Comparison of ENCODE assay signal across 29 cellular contexts in the genomic region with DNA sequence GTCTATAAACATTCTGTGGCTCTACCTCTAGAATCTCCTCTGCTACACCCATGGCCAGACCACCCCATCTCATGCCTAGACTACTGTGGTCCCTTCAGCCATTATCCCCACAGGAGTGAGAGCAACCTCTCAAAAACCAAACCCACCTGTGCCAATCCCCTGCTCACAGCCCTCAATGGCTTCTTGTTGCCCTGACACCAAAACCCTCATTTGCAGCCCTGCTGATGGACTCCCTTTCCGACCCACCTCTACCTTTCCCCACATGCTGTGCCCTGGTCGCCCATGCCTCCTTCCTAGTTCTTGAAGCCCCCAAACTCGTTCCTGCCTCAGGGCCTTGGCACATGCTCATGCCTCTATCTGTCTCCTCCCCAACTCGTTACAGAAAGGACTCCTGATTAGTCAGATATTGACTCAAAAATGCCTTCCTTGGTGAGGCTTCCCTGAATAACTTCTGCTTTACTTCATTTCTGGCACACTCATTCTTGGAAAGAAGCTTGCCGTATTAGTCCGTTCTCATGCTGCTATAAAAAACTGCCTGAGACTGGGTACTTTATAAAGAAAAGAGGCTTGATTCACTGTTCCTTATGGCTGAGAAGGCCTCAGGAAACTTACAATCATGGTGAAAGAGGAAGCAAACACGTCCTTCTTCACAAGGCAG.
"Had no signal": no experiment of that assay in that cellular context is flagged by ENCODE, and none has a peak within 500 bp of the region (broad histone marks: within the 10 kb centered on the region; RNA-seq: fewer than 3 reads in every experiment).

No MANE protein-coding gene starts in this region.

- H3K27ac Mint-ChIP-seq: activated CD4-positive, alpha-beta memory T cell treated with anti-CD3 and anti-CD28 coated beads for 36 hours; activated CD4-positive, alpha-beta T cell treated with anti-CD3 and anti-CD28 coated beads for 36 hours; activated CD4-positive, alpha-beta T cell treated with anti-CD3 and anti-CD28 coated beads, Interleukin-2, amount 10 ng/mL, durations not matched to agents 24 days and 14 days; activated CD8-positive, alpha-beta T cell treated with anti-CD3 and anti-CD28 coated beads, Interleukin-2, amount 10 ng/mL, durations not matched to agents 7 days and 5 days; activated naive CD4-positive, alpha-beta T cell treated with anti-CD3 and anti-CD28 coated beads, Interleukin-2, amount 10 ng/mL, durations not matched to agents 7 days and 5 days; activated naive CD4-positive, alpha-beta T cell treated with anti-CD3 and anti-CD28 coated beads, Interleukin-2, amount 50 U/mL, for 72 hours; activated naive CD8-positive, alpha-beta T cell treated with anti-CD3 and anti-CD28 coated beads, Interleukin-2, amount 10 ng/mL, durations not matched to agents 7 days and 5 days; activated T-cell treated with anti-CD3 and anti-CD28 coated beads, Interleukin-2, amount 50 U/mL, for 24 hours; activated T-cell treated with anti-CD3 and anti-CD28 coated beads, Interleukin-2, amount 50 U/mL, for 72 hours; dendritic cell treated with granulocyte-macrophage colony-stimulating factor and Interleukin-4, amounts not matched to agents 40 ng/mL and 50 ng/mL, for 4 days; endodermal cell had no signal

- ATAC-seq: activated CD4-positive, alpha-beta T cell treated with anti-CD3 and anti-CD28 coated beads for 36 hours; activated CD8-positive, alpha-beta T cell treated with anti-CD3 and anti-CD28 coated beads, Interleukin-2, amount 10 ng/mL, durations not matched to agents 7 days and 5 days; activated naive CD4-positive, alpha-beta T cell treated with anti-CD3 and anti-CD28 coated beads, Interleukin-2, amount 50 U/mL, for 72 hours; activated T-cell treated with anti-CD3 and anti-CD28 coated beads, Interleukin-2, amount 50 U/mL, for 72 hours; esophagus mucosa; gastroesophageal sphincter; heart right ventricle had no signal

- H3K27me3 ChIP-seq: ascending aorta, breast epithelium, gastroesophageal sphincter had no signal

- H3K4me3 Mint-ChIP-seq: activated CD4-positive, alpha-beta memory T cell treated with anti-CD3 and anti-CD28 coated beads for 36 hours; activated CD4-positive, alpha-beta T cell treated with anti-CD3 and anti-CD28 coated beads for 36 hours; activated CD4-positive, alpha-beta T cell treated with anti-CD3 and anti-CD28 coated beads, Interleukin-2, amount 10 ng/mL, durations not matched to agents 24 days and 14 days; activated CD8-positive, alpha-beta T cell treated with anti-CD3 and anti-CD28 coated beads, Interleukin-2, amount 10 ng/mL, durations not matched to agents 7 days and 5 days; activated naive CD4-positive, alpha-beta T cell treated with anti-CD3 and anti-CD28 coated beads, Interleukin-2, amount 10 ng/mL, durations not matched to agents 7 days and 5 days; activated naive CD8-positive, alpha-beta T cell treated with anti-CD3 and anti-CD28 coated beads, Interleukin-2, amount 10 ng/mL, durations not matched to agents 7 days and 5 days; activated T-cell treated with anti-CD3 and anti-CD28 coated beads, Interleukin-2, amount 50 U/mL, for 24 hours; activated T-cell treated with anti-CD3 and anti-CD28 coated beads, Interleukin-2, amount 50 U/mL, for 72 hours; brain; central memory CD8-positive, alpha-beta T cell; dendritic cell treated with granulocyte-macrophage colony-stimulating factor and Interleukin-4, amounts not matched to agents 40 ng/mL and 50 ng/mL, for 4 days; endodermal cell had no signal

- H3K4me1 ChIP-seq: ascending aorta, breast epithelium, heart right ventricle had no signal

- H3K9me3 ChIP-seq: ascending aorta, gastroesophageal sphincter had no signal

- H3K36me3 ChIP-seq: ascending aorta, breast epithelium, gastroesophageal sphincter, heart right ventricle had no signal

- DNase-seq: activated CD4-positive, alpha-beta memory T cell treated with anti-CD3 and anti-CD28 coated beads for 36 hours; activated CD4-positive, alpha-beta T cell treated with anti-CD3 and anti-CD28 coated beads for 36 hours; activated CD4-positive, alpha-beta T cell treated with anti-CD3 and anti-CD28 coated beads, Interleukin-2, amount 10 ng/mL, durations not matched to agents 24 days and 14 days; activated CD4-positive, CD25-positive, alpha-beta regulatory T cell; activated CD4-positive, CD25-positive, alpha-beta regulatory T cell treated with anti-CD3 and anti-CD28 coated beads, Interleukin-2, amount 50 U/mL, for 72 hours; activated CD8-positive, alpha-beta memory T cell treated with anti-CD3 and anti-CD28 coated beads, Interleukin-2, amount 50 U/mL, for 48 hours; activated CD8-positive, alpha-beta T cell treated with anti-CD3 and anti-CD28 coated beads, Interleukin-2, amount 10 ng/mL, durations not matched to agents 7 days and 5 days; activated gamma-delta T cell; activated naive CD4-positive, alpha-beta T cell; activated naive CD4-positive, alpha-beta T cell treated with anti-CD3 and anti-CD28 coated beads, Interleukin-2, amount 10 ng/mL, durations not matched to agents 7 days and 5 days; activated naive CD8-positive, alpha-beta T cell treated with anti-CD3 and anti-CD28 coated beads, Interleukin-2, amount 10 ng/mL, durations not matched to agents 7 days and 5 days; activated T-cell treated with anti-CD3 and anti-CD28 coated beads for 4 hours; activated T-cell treated with anti-CD3 and anti-CD28 coated beads, Interleukin-2, amount 50 U/mL, for 24 hours; activated T-cell treated with anti-CD3 and anti-CD28 coated beads, Interleukin-2, amount 50 U/mL, for 72 hours; dorsolateral prefrontal cortex; effector memory CD4-positive, alpha-beta T cell; endodermal cell; foreskin melanocyte; heart right ventricle; T-helper 2 cell had no signal

- H3K4me1 Mint-ChIP-seq: activated CD4-positive, alpha-beta T cell treated with anti-CD3 and anti-CD28 coated beads for 36 hours; activated CD4-positive, alpha-beta T cell treated with anti-CD3 and anti-CD28 coated beads, Interleukin-2, amount 10 ng/mL, durations not matched to agents 24 days and 14 days; activated naive CD4-positive, alpha-beta T cell treated with anti-CD3 and anti-CD28 coated beads, Interleukin-2, amount 10 ng/mL, durations not matched to agents 7 days and 5 days; activated naive CD8-positive, alpha-beta T cell treated with anti-CD3 and anti-CD28 coated beads, Interleukin-2, amount 10 ng/mL, durations not matched to agents 7 days and 5 days; brain; central memory CD8-positive, alpha-beta T cell; endodermal cell had no signal

- H3K9me3 Mint-ChIP-seq: central memory CD8-positive, alpha-beta T cell had no signal

- H3K36me3 Mint-ChIP-seq: activated CD4-positive, alpha-beta memory T cell treated with anti-CD3 and anti-CD28 coated beads for 36 hours; activated naive CD4-positive, alpha-beta T cell treated with anti-CD3 and anti-CD28 coated beads, Interleukin-2, amount 10 ng/mL, durations not matched to agents 7 days and 5 days; activated naive CD8-positive, alpha-beta T cell treated with anti-CD3 and anti-CD28 coated beads, Interleukin-2, amount 10 ng/mL, durations not matched to agents 7 days and 5 days; brain had no signal

- H3K27ac ChIP-seq: ascending aorta, breast epithelium, coronary artery, dorsolateral prefrontal cortex, heart right ventricle had no signal

- H3K4me3 ChIP-seq: ascending aorta, breast epithelium, coronary artery, dorsolateral prefrontal cortex, gastroesophageal sphincter, heart right ventricle had no signal

- H3K27me3 Mint-ChIP-seq: activated CD4-positive, alpha-beta T cell treated with anti-CD3 and anti-CD28 coated beads, Interleukin-2, amount 10 ng/mL, durations not matched to agents 24 days and 14 days; activated naive CD4-positive, alpha-beta T cell treated with anti-CD3 and anti-CD28 coated beads, Interleukin-2, amount 10 ng/mL, durations not matched to agents 7 days and 5 days; dendritic cell treated with granulocyte-macrophage colony-stimulating factor and Interleukin-4, amounts not matched to agents 40 ng/mL and 50 ng/mL, for 4 days had no signal
